Comparison of ENCODE assay signal across 11 cellular contexts in genomic region chr11:84993386-84993785, GRCh38.
A peak's percentile ranks its signal among the peaks of the same experiment; 100 is the strongest.
DNase-seq lines count a peak whose midpoint lies in the region; ATAC-seq and TF ChIP-seq lines count a peak whose summit lies in the region.
"Had no signal": no experiment of that assay in that cellular context is flagged by ENCODE, and none has a peak within 500 bp of the region (broad histone marks: within the 10 kb centered on the region; RNA-seq: fewer than 3 reads in every experiment).

No MANE protein-coding gene starts in this region.

- peak; percentile 22 for TF ChIP-seq CTCF in RWPE2 (IDR thresholded peaks at IDR 0.05; ENCODE audit: poor library complexity, severe bottlenecking)
- TF ChIP-seq CTCF in hepatocyte (IDR thresholded peaks at IDR 0.05; ENCODE audit: poor library complexity): peak; percentile 33

- no peak overlapping the region for H3K4me3 ChIP-seq in GM23248
- no peak overlapping the region for H3K4me3 ChIP-seq in RWPE2 (ENCODE audit: severe bottlenecking)
- H3K4me3 ChIP-seq in hepatocyte: no peak overlapping the region
- H3K4me3 ChIP-seq: cardiac muscle cell, ovary had no signal

- no peaks in the 10 kb centered on the region for H3K36me3 Mint-ChIP-seq in activated naive CD4-positive, alpha-beta T cell treated with anti-CD3 and anti-CD28 coated beads, Interleukin-2, amount 10 ng/mL, durations not matched to agents 7 days and 5 days

- H3K9me3 ChIP-seq in GM23248 (ENCODE audit: low read depth) (no peaks in the 10 kb centered on the region), RWPE2 (ENCODE audit: severe bottlenecking) (no peaks in the 10 kb centered on the region), hepatocyte (ENCODE audit: low read depth) (no peaks in the 10 kb centered on the region)
- H3K9me3 ChIP-seq: ovary had no signal

- no peaks in the 10 kb centered on the region for H3K79me2 ChIP-seq in GM23248 (ENCODE audit: insufficient read depth)
- H3K79me2 ChIP-seq in hepatocyte: no peaks in the 10 kb centered on the region

- no peaks in the 10 kb centered on the region for H3K27me3 Mint-ChIP-seq in activated naive CD4-positive, alpha-beta T cell treated with anti-CD3 and anti-CD28 coated beads, Interleukin-2, amount 10 ng/mL, durations not matched to agents 7 days and 5 days

- ATAC-seq in RWPE2 (ENCODE audit: low read depth): no peak

- H3K4me3 Mint-ChIP-seq in activated naive CD4-positive, alpha-beta T cell treated with anti-CD3 and anti-CD28 coated beads, Interleukin-2, amount 10 ng/mL, durations not matched to agents 7 days and 5 days: no peak overlapping the region

- peaks cover 22% of the 10 kb centered on the region for H3K9me3 Mint-ChIP-seq in activated naive CD4-positive, alpha-beta T cell treated with anti-CD3 and anti-CD28 coated beads, Interleukin-2, amount 10 ng/mL, durations not matched to agents 7 days and 5 days

- DNase-seq in AG20443 (ENCODE audit: low spot score) (peak; percentile 17), GM23248 (peak; percentile 41), RWPE2 (ENCODE audit: low spot score) (no peak), hepatocyte (ENCODE audit: low spot score) (peak; percentile 24), HEK293T (ENCODE audit: extremely low spot score) (no peak)
- no peak for DNase-seq in stimulated activated CD8-positive, alpha-beta memory T cell treated with anti-CD3 and anti-CD28 coated beads, Interleukin-4, amount 100 ng/mL, for 48 hours
- DNase-seq in activated CD4-positive, alpha-beta T cell treated with anti-CD3 and anti-CD28 coated beads for 1 hour: no peak
- DNase-seq in activated naive CD4-positive, alpha-beta T cell treated with anti-CD3 and anti-CD28 coated beads, Interleukin-2, amount 10 ng/mL, durations not matched to agents 7 days and 5 days: no peak
- DNase-seq: MV-4-11, ovary had no signal

- no peak overlapping the region for H2AFZ ChIP-seq in GM23248
- no peak overlapping the region for H2AFZ ChIP-seq in hepatocyte

- in situ Hi-C loops in GM23248 (cut with MboI): loop anchor here (10.0 kb wide), 1 partner anchor 199 kb away; no protein-coding TSS in a partner anchor

- H3K27ac ChIP-seq in GM23248 (no peak overlapping the region), RWPE2 (ENCODE audit: poor library complexity, severe bottlenecking) (no peak overlapping the region), hepatocyte (no peak overlapping the region)
- H3K27ac ChIP-seq: cardiac muscle cell, ovary had no signal

- no peaks in the 10 kb centered on the region for H3K36me3 ChIP-seq in GM23248 (ENCODE audit: low read depth)
- no peaks in the 10 kb centered on the region for H3K36me3 ChIP-seq in RWPE2 (ENCODE audit: low read depth)
- H3K36me3 ChIP-seq in hepatocyte (replicated peaks; ENCODE audit: insufficient read depth, low read depth): no peaks in the 10 kb centered on the region
- H3K36me3 ChIP-seq: cardiac muscle cell, ovary had no signal

- H3K4me1 ChIP-seq in GM23248 (ENCODE audit: insufficient read depth) (no peaks in the 10 kb centered on the region), RWPE2 (ENCODE audit: insufficient read depth, poor library complexity, severe bottlenecking) (no peaks in the 10 kb centered on the region), hepatocyte (ENCODE audit: insufficient read depth) (no peaks in the 10 kb centered on the region)

- H3K4me2 ChIP-seq in GM23248 (ENCODE audit: unreplicated experiment) (no peak overlapping the region), hepatocyte (no peak overlapping the region)

- POLR2A ChIA-PET in HEK293T (lab: Yijun Ruan, JAX): no interaction called here

- WGBS in GM23248 (ENCODE audit: low coverage in 1 of 2, low lambda C conversion rate in 2 of 2, missing lambda C conversion rate in 2 of 2), 2 experiments: 52 to 63% methylated on average over 4 of the region's 4 CpGs
- WGBS in hepatocyte (ENCODE audit: low lambda C conversion rate, missing lambda C conversion rate): 30% methylated on average over 4 of the region's 4 CpGs

- H3K9me2 ChIP-seq in GM23248 (ENCODE audit: insufficient read depth) (no peaks in the 10 kb centered on the region), hepatocyte (replicated peaks; ENCODE audit: insufficient read depth) (no peaks in the 10 kb centered on the region)

- no peaks in the 10 kb centered on the region for H3K27me3 ChIP-seq in GM23248 (replicated peaks; ENCODE audit: insufficient read depth)
- H3K27me3 ChIP-seq in RWPE2 (ENCODE audit: insufficient read depth, poor library complexity, severe bottlenecking): no peaks in the 10 kb centered on the region
- no peaks in the 10 kb centered on the region for H3K27me3 ChIP-seq in hepatocyte
- H3K27me3 ChIP-seq: cardiac muscle cell, ovary had no signal

- H4K20me1 ChIP-seq in GM23248 (ENCODE audit: insufficient read depth): no peaks in the 10 kb centered on the region
- no peaks in the 10 kb centered on the region for H4K20me1 ChIP-seq in hepatocyte (ENCODE audit: insufficient read depth, poor library complexity, severe bottlenecking)

- H3K9ac ChIP-seq in GM23248: no peak overlapping the region

- no peaks in the 10 kb centered on the region for H3K4me1 Mint-ChIP-seq in activated naive CD4-positive, alpha-beta T cell treated with anti-CD3 and anti-CD28 coated beads, Interleukin-2, amount 10 ng/mL, durations not matched to agents 7 days and 5 days

- CTCF ChIA-PET in HEK293T (lab: Yijun Ruan, JAX): interaction anchor here (1.2 kb wide), 1 partner anchor 13 kb away, joined by 3 read pairs; no protein-coding TSS in a partner anchor
- CTCF ChIA-PET in activated naive CD4-positive, alpha-beta T cell treated with anti-CD3 and anti-CD28 coated beads, Interleukin-2, amount 10 ng/mL, durations not matched to agents 7 days and 5 days (lab: Charles Lee): no interaction called here

- no peaks in the 10 kb centered on the region for H3F3A ChIP-seq in GM23248 (ENCODE audit: insufficient read depth)

- no peak overlapping the region for H3K27ac Mint-ChIP-seq in activated naive CD4-positive, alpha-beta T cell treated with anti-CD3 and anti-CD28 coated beads, Interleukin-2, amount 10 ng/mL, durations not matched to agents 7 days and 5 days

TF ChIP-seq in HEK293T, 16 proteins besides CTCF, POLR2A, EP300 and RAD21:
- TF ChIP-seq FOXA1 (IDR thresholded peaks at IDR 0.05) (no peak), BHLHE40 (IDR thresholded peaks at IDR 0.05; ENCODE audit: borderline replicate concordance) (no peak), PKNOX1 (IDR thresholded peaks at IDR 0.05) (no peak), FOXM1 (IDR thresholded peaks at IDR 0.05; ENCODE audit: borderline replicate concordance) (no peak), FOXK2 (IDR thresholded peaks at IDR 0.05) (no peak)

Comparison
In these comparisons a context has a peak if more than half of its experiments do, and no peak if none do; other contexts are left out.
1. DNase-seq: peak in AG20443 (single experiment), GM23248 (single experiment) and hepatocyte (single experiment); none in RWPE2 (single experiment), stimulated activated CD8-positive, alpha-beta memory T cell treated with anti-CD3 and anti-CD28 coated beads, Interleukin-4, amount 100 ng/mL, for 48 hours (single experiment), HEK293T (single experiment), activated CD4-positive, alpha-beta T cell treated with anti-CD3 and anti-CD28 coated beads for 1 hour (single experiment) and activated naive CD4-positive, alpha-beta T cell treated with anti-CD3 and anti-CD28 coated beads, Interleukin-2, amount 10 ng/mL, durations not matched to agents 7 days and 5 days (single experiment).